Comparison of ENCODE assay signal across 19 cellular contexts in the genomic region with DNA sequence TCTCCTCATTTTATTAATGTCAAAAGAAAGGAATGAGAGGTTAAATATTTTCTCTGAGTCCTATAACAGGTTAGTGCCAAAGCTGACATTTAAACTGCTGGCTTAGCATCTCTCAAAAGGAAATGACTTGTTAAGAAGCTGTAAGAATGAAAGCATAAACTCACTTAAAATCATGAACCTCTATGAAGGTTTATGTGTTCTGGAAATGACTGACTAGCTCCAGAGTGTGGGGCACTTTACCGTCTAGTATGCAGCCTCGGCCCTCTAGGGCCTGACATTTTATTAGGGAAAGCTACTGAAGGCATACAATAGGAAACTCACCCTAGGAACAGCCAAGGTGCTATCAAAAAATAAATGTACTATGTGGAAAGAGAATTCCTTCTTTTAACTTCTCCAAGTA. TPM values are rescaled to one million over a fixed set of nuclear protein-coding genes. Genes with fewer than 3 reads are reported as not detected.
A peak's percentile ranks its signal among the peaks of the same experiment; 100 is the strongest.
DNase-seq lines count a peak whose midpoint lies in the region; ATAC-seq and TF ChIP-seq lines count a peak whose summit lies in the region.
"Had no signal": no experiment of that assay in that cellular context is flagged by ENCODE, and none has a peak within 500 bp of the region (broad histone marks: within the 10 kb centered on the region; RNA-seq: fewer than 3 reads in every experiment).

No MANE protein-coding gene starts in this region.

- 31% methylated on average over 2 of the region's 2 CpGs for WGBS in right lobe of liver (ENCODE audit: insufficient coverage, low coverage, low lambda C conversion rate, missing lambda C conversion rate)
- WGBS in transverse colon (ENCODE audit: low coverage in 1 of 2), 2 donors: 42 to 46% methylated on average over 2 of the region's 2 CpGs

- no peaks in the 10 kb centered on the region for H3K79me2 ChIP-seq in GM23338 (replicated peaks; ENCODE audit: insufficient read depth)

- no peak for TF ChIP-seq POLR2A in right lobe of liver (IDR thresholded peaks at IDR 0.05)
- TF ChIP-seq POLR2A in transverse colon (IDR thresholded peaks at IDR 0.05): no peak

- H3K36me3 ChIP-seq in GM23338 (ENCODE audit: insufficient read depth) (no peaks in the 10 kb centered on the region), right lobe of liver (peaks cover 0 to 28% (median 2%) of the 10 kb centered on the region in 4 donors), transverse colon (no peaks in the 10 kb centered on the region)

- no peaks in the 10 kb centered on the region for H4K20me1 ChIP-seq in GM23338 (replicated peaks; ENCODE audit: insufficient read depth)

- H3K27ac ChIP-seq in GM23338 (ENCODE audit: low read depth) (no peak overlapping the region), right lobe of liver (peak overlapping the region in 2 of 3 donors; percentile 60 to 80), transverse colon (no peak overlapping the region)
- H3K27ac ChIP-seq: RWPE1 had no signal

- H3K27me3 ChIP-seq in GM23338 (ENCODE audit: insufficient read depth) (no peaks in the 10 kb centered on the region), right lobe of liver (no peaks in the 10 kb centered on the region), transverse colon (no peaks in the 10 kb centered on the region)

- no peak overlapping the region for H3K4me2 ChIP-seq in GM23338
- H3K4me2 ChIP-seq: PC-9 had no signal

- in situ Hi-C loops in transverse colon (cut with MboI; ENCODE audit: low pct_ligation_motif_present in 1 of 4, low pct_unique_long_range_greater_than_20kb in 1 of 4, low sequenced_read_pairs in 3 of 4): no loop called here

- TF ChIP-seq CTCF in GM23338 (conservative IDR thresholded peaks at IDR 0.05; ENCODE audit: low read depth in 2 of 2): no peak
- TF ChIP-seq CTCF in right lobe of liver (IDR thresholded peaks at IDR 0.05): peak in 1 of 4 donors; percentile 9
- no peak for TF ChIP-seq CTCF in transverse colon (IDR thresholded peaks at IDR 0.05)

- H3K27me3 Mint-ChIP-seq in activated T-cell treated with anti-CD3 and anti-CD28 coated beads, Interleukin-2, amount 50 U/mL, for 72 hours (ENCODE audit: low read depth): no peaks in the 10 kb centered on the region
- no peaks in the 10 kb centered on the region for H3K27me3 Mint-ChIP-seq in activated T-cell treated with anti-CD3 and anti-CD28 coated beads, Interleukin-2, amount 50 U/mL, for 4 hours (ENCODE audit: low read depth)
- no peaks in the 10 kb centered on the region for H3K27me3 Mint-ChIP-seq in GM23338 (ENCODE audit: insufficient read depth, low read depth, poor library complexity)
- H3K27me3 Mint-ChIP-seq in activated T-helper 17 cell treated with anti-CD3 and anti-CD28 coated beads, Interleukin-2, amount 50 U/mL, for 72 hours: no peaks in the 10 kb centered on the region

- H3K9me3 Mint-ChIP-seq in activated T-cell treated with anti-CD3 and anti-CD28 coated beads, Interleukin-2, amount 50 U/mL, for 72 hours: no peaks in the 10 kb centered on the region
- no peaks in the 10 kb centered on the region for H3K9me3 Mint-ChIP-seq in activated T-cell treated with anti-CD3 and anti-CD28 coated beads, Interleukin-2, amount 50 U/mL, for 4 hours
- H3K9me3 Mint-ChIP-seq in GM23338: no peaks in the 10 kb centered on the region
- H3K9me3 Mint-ChIP-seq in activated T-helper 17 cell treated with anti-CD3 and anti-CD28 coated beads, Interleukin-2, amount 50 U/mL, for 72 hours: no peaks in the 10 kb centered on the region

- ATAC-seq in activated T-cell treated with anti-CD3 and anti-CD28 coated beads, Interleukin-2, amount 50 U/mL, for 72 hours (replicated peaks in 1 of 2): peak; percentile 82 to 87
- no peak for ATAC-seq in activated T-cell treated with anti-CD3 and anti-CD28 coated beads, Interleukin-2, amount 50 U/mL, for 4 hours
- ATAC-seq in GM23338: no peak
- ATAC-seq in activated T-helper 17 cell treated with anti-CD3 and anti-CD28 coated beads, Interleukin-2, amount 50 U/mL, for 72 hours (replicated peaks): peak; percentile 81
- peak in 3 of 4 donors; percentile 40 to 62 (median 58) for ATAC-seq in right lobe of liver
- ATAC-seq in GM18502 (IDR thresholded peaks at IDR 0.05; ENCODE audit: poor library complexity, unreplicated experiment): no peak

- no peaks in the 10 kb centered on the region for H3K36me3 Mint-ChIP-seq in activated T-cell treated with anti-CD3 and anti-CD28 coated beads, Interleukin-2, amount 50 U/mL, for 72 hours (ENCODE audit: insufficient read depth in 2 of 2)
- no peaks in the 10 kb centered on the region for H3K36me3 Mint-ChIP-seq in activated T-cell treated with anti-CD3 and anti-CD28 coated beads, Interleukin-2, amount 50 U/mL, for 4 hours (ENCODE audit: insufficient read depth)
- no peaks in the 10 kb centered on the region for H3K36me3 Mint-ChIP-seq in GM23338 (ENCODE audit: low read depth)
- H3K36me3 Mint-ChIP-seq in activated T-helper 17 cell treated with anti-CD3 and anti-CD28 coated beads, Interleukin-2, amount 50 U/mL, for 72 hours (ENCODE audit: low read depth): peaks cover 7% of the 10 kb centered on the region

- peak in 1 of 2 donors; percentile 23 for DNase-seq in activated T-cell treated with anti-CD3 and anti-CD28 coated beads, Interleukin-2, amount 50 U/mL, for 72 hours
- no peak for DNase-seq in activated T-cell treated with anti-CD3 and anti-CD28 coated beads, Interleukin-2, amount 50 U/mL, for 4 hours
- no peak for DNase-seq in GM23338 (ENCODE audit: low spot score)
- DNase-seq in right lobe of liver: no peak
- no peak for DNase-seq in stimulated activated CD4-positive, alpha-beta T cell treated with anti-CD3 and anti-CD28 coated beads, Interleukin-15, amount 100 ng/mL, for 24 hours
- no peak for DNase-seq in transverse colon
- DNase-seq: ACHN; C1 segment of cervical spinal cord; CD8-positive, alpha-beta memory T cell; NCI-H1105; NCI-H1694; NCI-H226; NCI-H526; PC-9 had no signal

- no peak for TF ChIP-seq EP300 in transverse colon (IDR thresholded peaks at IDR 0.05; ENCODE audit: low read depth)

- H3K4me3 ChIP-seq in GM23338: no peak overlapping the region
- H3K4me3 ChIP-seq in right lobe of liver: no peak overlapping the region
- H3K4me3 ChIP-seq in transverse colon: no peak overlapping the region
- H3K4me3 ChIP-seq: PC-9 had no signal

- H3K4me1 ChIP-seq in GM23338 (ENCODE audit: insufficient read depth): no peaks in the 10 kb centered on the region
- peaks cover 0 to 42% (median 12%) of the 10 kb centered on the region in 4 donors for H3K4me1 ChIP-seq in right lobe of liver
- H3K4me1 ChIP-seq in transverse colon: no peaks in the 10 kb centered on the region

- H3K4me1 Mint-ChIP-seq in activated T-cell treated with anti-CD3 and anti-CD28 coated beads, Interleukin-2, amount 50 U/mL, for 72 hours (ENCODE audit: low read depth): peaks cover 22% of the 10 kb centered on the region
- H3K4me1 Mint-ChIP-seq in activated T-cell treated with anti-CD3 and anti-CD28 coated beads, Interleukin-2, amount 50 U/mL, for 4 hours (ENCODE audit: low read depth): peaks cover 2% of the 10 kb centered on the region
- no peaks in the 10 kb centered on the region for H3K4me1 Mint-ChIP-seq in GM23338
- peaks cover 8% of the 10 kb centered on the region for H3K4me1 Mint-ChIP-seq in activated T-helper 17 cell treated with anti-CD3 and anti-CD28 coated beads, Interleukin-2, amount 50 U/mL, for 72 hours
- H3K4me1 Mint-ChIP-seq: CD8-positive, alpha-beta memory T cell had no signal

- peak overlapping the region; percentile 31 to 60 for H3K4me3 Mint-ChIP-seq in activated T-cell treated with anti-CD3 and anti-CD28 coated beads, Interleukin-2, amount 50 U/mL, for 72 hours
- no peak overlapping the region for H3K4me3 Mint-ChIP-seq in activated T-cell treated with anti-CD3 and anti-CD28 coated beads, Interleukin-2, amount 50 U/mL, for 4 hours
- no peak overlapping the region for H3K4me3 Mint-ChIP-seq in GM23338
- H3K4me3 Mint-ChIP-seq in activated T-helper 17 cell treated with anti-CD3 and anti-CD28 coated beads, Interleukin-2, amount 50 U/mL, for 72 hours: peak overlapping the region; percentile 21
- H3K4me3 Mint-ChIP-seq: CD8-positive, alpha-beta memory T cell had no signal

- H3F3A ChIP-seq in GM23338 (replicated peaks; ENCODE audit: low read depth): no peaks in the 10 kb centered on the region

- H3K9me2 ChIP-seq in GM23338 (ENCODE audit: insufficient read depth): no peaks in the 10 kb centered on the region

- H3K27ac Mint-ChIP-seq in activated T-cell treated with anti-CD3 and anti-CD28 coated beads, Interleukin-2, amount 50 U/mL, for 72 hours: peak overlapping the region; percentile 60
- no peak overlapping the region for H3K27ac Mint-ChIP-seq in GM23338
- H3K27ac Mint-ChIP-seq in activated T-helper 17 cell treated with anti-CD3 and anti-CD28 coated beads, Interleukin-2, amount 50 U/mL, for 72 hours: peak overlapping the region; percentile 50
- H3K27ac Mint-ChIP-seq: CD8-positive, alpha-beta memory T cell had no signal

- H2AFZ ChIP-seq in GM23338: peak overlapping the region; percentile 8; the same call in 1 of the 2 replicates
- H2AFZ ChIP-seq: PC-9 had no signal

- H3K9me3 ChIP-seq in right lobe of liver (no peaks in the 10 kb centered on the region), transverse colon (no peaks in the 10 kb centered on the region)

- intact Hi-C loops in right lobe of liver (cut with DNase I): no loop called here
- intact Hi-C loops in transverse colon (cut with DNase I; ENCODE audit: low total_unique reads): no loop called here

RNA-seq across cellular contexts. Expression of a gene that starts 35.1 kb away (rescaled TPM):
- 1 to 10 TPM; 1.6 to 2.8 TPM for total RNA-seq in activated T-cell treated with anti-CD3 and anti-CD28 coated beads, Interleukin-2, amount 50 U/mL, for 72 hours
- under 1 TPM; 0.10 to 0.27 (median 0.13) TPM for total RNA-seq in activated T-cell treated with anti-CD3 and anti-CD28 coated beads, Interleukin-2, amount 50 U/mL, for 4 hours
- total RNA-seq in GM23338 (2014; rRNA removed; shearing (Covaris generic)): 0.16 and 1.3 TPM in 2 replicates
- polyA plus RNA-seq in GM23338 (2016; fragmentation: Nextera tagmentation; extraction: Ambion mirVana): 1.0 and 1.3 TPM in 2 replicates
- total RNA-seq in activated T-helper 17 cell treated with anti-CD3 and anti-CD28 coated beads, Interleukin-2, amount 50 U/mL, for 72 hours: 1 to 10 TPM; 1.3 to 1.5 TPM
- total RNA-seq in right lobe of liver (1 to 10 TPM in 2 of 6 experiments, under 1 TPM in 3, not detected in 1; 0.24 to 6.9 (median 0.56) TPM), transverse colon (not detected)
- polyA plus RNA-seq: CD8-positive, alpha-beta memory T cell had no signal

RNA-seq across cellular contexts. Expression of a gene that starts 43.5 kb away (rescaled TPM):
- not detected for total RNA-seq in activated T-cell treated with anti-CD3 and anti-CD28 coated beads, Interleukin-2, amount 50 U/mL, for 72 hours
- under 1 TPM in 2 of 3 donors, not detected in 1; 0.08 TPM for total RNA-seq in activated T-cell treated with anti-CD3 and anti-CD28 coated beads, Interleukin-2, amount 50 U/mL, for 4 hours
- total RNA-seq in GM23338 (2014; rRNA removed; shearing (Covaris generic)): not detected in 2 replicates
- polyA plus RNA-seq in GM23338 (2016; fragmentation: Nextera tagmentation; extraction: Ambion mirVana): not detected in 2 replicates
- total RNA-seq in activated T-helper 17 cell treated with anti-CD3 and anti-CD28 coated beads, Interleukin-2, amount 50 U/mL, for 72 hours: not detected
- total RNA-seq in right lobe of liver (10 to 100 TPM; 28.4 to 72.4 (median 47.1) TPM), transverse colon (under 1 TPM in 1 of 4 donors, not detected in 3; 0.16 TPM)
- total RNA-seq: CD8-positive, alpha-beta memory T cell; H1; LHCN-M2; PC-9 had no signal
- polyA plus RNA-seq: CD8-positive, alpha-beta memory T cell; H1 had no signal

RNA-seq across cellular contexts. Expression of a gene that starts 59.6 kb away (rescaled TPM):
- 10 to 100 TPM; 46.3 to 51.2 TPM for total RNA-seq in activated T-cell treated with anti-CD3 and anti-CD28 coated beads, Interleukin-2, amount 50 U/mL, for 72 hours
- total RNA-seq in activated T-cell treated with anti-CD3 and anti-CD28 coated beads, Interleukin-2, amount 50 U/mL, for 4 hours: 10 to 100 TPM; 45.5 to 49.8 (median 48.1) TPM
- 39.8 and 41.7 TPM in 2 replicates for total RNA-seq in GM23338 (2014; rRNA removed; shearing (Covaris generic))
- polyA plus RNA-seq in GM23338 (2016; fragmentation: Nextera tagmentation; extraction: Ambion mirVana): 23.5 and 24.3 TPM in 2 replicates
- 10 to 100 TPM; 30.7 to 39.1 TPM for total RNA-seq in activated T-helper 17 cell treated with anti-CD3 and anti-CD28 coated beads, Interleukin-2, amount 50 U/mL, for 72 hours
- total RNA-seq in right lobe of liver (10 to 100 TPM; 13.7 to 25.2 (median 18.1) TPM), transverse colon (10 to 100 TPM in 3 of 4 donors, 1 to 10 TPM in 1; 8.6 to 14.6 (median 13.1) TPM)

RNA-seq across cellular contexts. Expression of a gene that starts 59.7 kb away (rescaled TPM):
- 10 to 100 TPM; 92.7 to 93.4 TPM for total RNA-seq in activated T-cell treated with anti-CD3 and anti-CD28 coated beads, Interleukin-2, amount 50 U/mL, for 72 hours
- 10 to 100 TPM; 37.0 to 57.4 (median 45.7) TPM for total RNA-seq in activated T-cell treated with anti-CD3 and anti-CD28 coated beads, Interleukin-2, amount 50 U/mL, for 4 hours
- total RNA-seq in GM23338 (2014; rRNA removed; shearing (Covaris generic)): 45.8 and 47.2 TPM in 2 replicates
- polyA plus RNA-seq in GM23338 (2016; fragmentation: Nextera tagmentation; extraction: Ambion mirVana): 17.4 and 18.9 TPM in 2 replicates
- 10 to 100 TPM; 82.2 to 95.4 TPM for total RNA-seq in activated T-helper 17 cell treated with anti-CD3 and anti-CD28 coated beads, Interleukin-2, amount 50 U/mL, for 72 hours
- total RNA-seq in right lobe of liver (10 to 100 TPM in 4 of 6 experiments, 1 to 10 TPM in 2; 8.9 to 21.2 (median 13.1) TPM), transverse colon (10 to 100 TPM in 3 of 4 donors, 1 to 10 TPM in 1; 2.2 to 32.0 (median 13.5) TPM)

Comparison
In these comparisons a context has a peak if more than half of its experiments do, and no peak if none do; other contexts are left out.
1. ATAC-seq: peak in activated T-cell treated with anti-CD3 and anti-CD28 coated beads, Interleukin-2, amount 50 U/mL, for 72 hours (2 of 2), activated T-helper 17 cell treated with anti-CD3 and anti-CD28 coated beads, Interleukin-2, amount 50 U/mL, for 72 hours (single experiment) and right lobe of liver (3 of 4); none in activated T-cell treated with anti-CD3 and anti-CD28 coated beads, Interleukin-2, amount 50 U/mL, for 4 hours (0 of 2), GM23338 (single experiment) and GM18502 (single experiment).
2. H3K4me3 Mint-ChIP-seq: peak in activated T-cell treated with anti-CD3 and anti-CD28 coated beads, Interleukin-2, amount 50 U/mL, for 72 hours (2 of 2) and activated T-helper 17 cell treated with anti-CD3 and anti-CD28 coated beads, Interleukin-2, amount 50 U/mL, for 72 hours (single experiment); none in activated T-cell treated with anti-CD3 and anti-CD28 coated beads, Interleukin-2, amount 50 U/mL, for 4 hours (single experiment) and GM23338 (single experiment).
3. H3K27ac ChIP-seq: peak in right lobe of liver (2 of 3); none in GM23338 (single experiment) and transverse colon (0 of 4).
4. RNA of a gene that starts 43.5 kb away (total RNA-seq): 28.4 to 72.4 TPM in right lobe of liver; 0.16 TPM in transverse colon, 0.08 TPM in activated T-cell treated with anti-CD3 and anti-CD28 coated beads, Interleukin-2, amount 50 U/mL, for 4 hours, not detected in activated T-cell treated with anti-CD3 and anti-CD28 coated beads, Interleukin-2, amount 50 U/mL, for 72 hours, not detected in GM23338 and not detected in activated T-helper 17 cell treated with anti-CD3 and anti-CD28 coated beads, Interleukin-2, amount 50 U/mL, for 72 hours; every median in the first group is over 10 times any median in the second.